ENCODE assay signal across 1 cellular context in the genomic region with DNA sequence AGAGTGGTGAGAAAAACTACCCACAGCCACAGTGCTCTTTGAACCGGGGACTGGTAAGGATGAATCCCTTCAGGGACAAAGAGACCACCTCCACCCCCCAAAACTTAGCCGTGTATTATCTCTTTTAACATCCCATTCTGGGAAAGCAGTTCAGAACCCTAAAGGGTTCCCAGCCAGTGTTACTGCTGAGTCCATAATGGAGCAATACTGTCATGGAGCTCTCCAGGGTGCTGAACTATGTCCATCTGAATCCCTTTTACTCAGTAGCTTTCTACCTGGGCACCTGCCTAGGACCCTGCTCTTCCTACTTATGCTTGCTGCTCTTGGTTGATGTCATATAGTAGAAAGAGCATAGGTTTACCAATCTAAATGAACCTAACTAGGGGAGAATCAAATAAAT.
TF ChIP-seq lines count a peak whose summit lies in the region.

No MANE protein-coding gene starts in this region.

TF ChIP-seq in GM12878, 131 proteins besides CTCF, POLR2A, EP300 and RAD21 (continued from another document):
- TF ChIP-seq, protein P1, sequence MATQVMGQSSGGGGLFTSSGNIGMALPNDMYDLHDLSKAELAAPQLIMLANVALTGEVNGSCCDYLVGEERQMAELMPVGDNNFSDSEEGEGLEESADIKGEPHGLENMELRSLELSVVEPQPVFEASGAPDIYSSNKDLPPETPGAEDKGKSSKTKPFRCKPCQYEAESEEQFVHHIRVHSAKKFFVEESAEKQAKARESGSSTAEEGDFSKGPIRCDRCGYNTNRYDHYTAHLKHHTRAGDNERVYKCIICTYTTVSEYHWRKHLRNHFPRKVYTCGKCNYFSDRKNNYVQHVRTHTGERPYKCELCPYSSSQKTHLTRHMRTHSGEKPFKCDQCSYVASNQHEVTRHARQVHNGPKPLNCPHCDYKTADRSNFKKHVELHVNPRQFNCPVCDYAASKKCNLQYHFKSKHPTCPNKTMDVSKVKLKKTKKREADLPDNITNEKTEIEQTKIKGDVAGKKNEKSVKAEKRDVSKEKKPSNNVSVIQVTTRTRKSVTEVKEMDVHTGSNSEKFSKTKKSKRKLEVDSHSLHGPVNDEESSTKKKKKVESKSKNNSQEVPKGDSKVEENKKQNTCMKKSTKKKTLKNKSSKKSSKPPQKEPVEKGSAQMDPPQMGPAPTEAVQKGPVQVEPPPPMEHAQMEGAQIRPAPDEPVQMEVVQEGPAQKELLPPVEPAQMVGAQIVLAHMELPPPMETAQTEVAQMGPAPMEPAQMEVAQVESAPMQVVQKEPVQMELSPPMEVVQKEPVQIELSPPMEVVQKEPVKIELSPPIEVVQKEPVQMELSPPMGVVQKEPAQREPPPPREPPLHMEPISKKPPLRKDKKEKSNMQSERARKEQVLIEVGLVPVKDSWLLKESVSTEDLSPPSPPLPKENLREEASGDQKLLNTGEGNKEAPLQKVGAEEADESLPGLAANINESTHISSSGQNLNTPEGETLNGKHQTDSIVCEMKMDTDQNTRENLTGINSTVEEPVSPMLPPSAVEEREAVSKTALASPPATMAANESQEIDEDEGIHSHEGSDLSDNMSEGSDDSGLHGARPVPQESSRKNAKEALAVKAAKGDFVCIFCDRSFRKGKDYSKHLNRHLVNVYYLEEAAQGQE (IDR thresholded peaks at IDR 0.05; ENCODE audit: low read depth, low read length), result peak; percentile 96
- no peak for TF ChIP-seq FOXK2 (IDR thresholded peaks at IDR 0.05)
- TF ChIP-seq NR2C2 (IDR thresholded peaks at IDR 0.05; ENCODE audit: borderline replicate concordance, control insufficient read depth, insufficient read length, low read depth), result no peak
- TF ChIP-seq NR2C1 (IDR thresholded peaks at IDR 0.05), result no peak
- no peak for TF ChIP-seq ASH2L (IDR thresholded peaks at IDR 0.05; ENCODE audit: borderline replicate concordance, low read depth)
